In genomic region chr1:16012590-16013219, GRCh38 we compare ENCODE assay signal across 9 cellular contexts. TPM values are rescaled to one million over a fixed set of nuclear protein-coding genes. Genes with fewer than 3 reads are reported as not detected.
A peak's percentile ranks its signal among the peaks of the same experiment; 100 is the strongest.
DNase-seq lines count a peak whose midpoint lies in the region; ATAC-seq and TF ChIP-seq lines count a peak whose summit lies in the region.
"Had no signal": no experiment of that assay in that cellular context is flagged by ENCODE, and none has a peak within 500 bp of the region (broad histone marks: within the 10 kb centered on the region; RNA-seq: fewer than 3 reads in every experiment).

No MANE protein-coding gene starts in this region.

- H3K27me3 Mint-ChIP-seq in neural crest cell (ENCODE audit: low read depth) (peaks cover 9% of the 10 kb centered on the region), osteocyte (ENCODE audit: unreplicated experiment) (no peaks in the 10 kb centered on the region)

- H3K9me3 Mint-ChIP-seq in neural crest cell: no peaks in the 10 kb centered on the region
- H3K9me3 Mint-ChIP-seq in osteocyte (ENCODE audit: unreplicated experiment): no peaks in the 10 kb centered on the region

- H3K4me3 ChIP-seq in fibroblast of pulmonary artery (replicated peaks; ENCODE audit: low read depth, low read length): peak overlapping the region; percentile 31

- H3K36me3 Mint-ChIP-seq in neural crest cell (ENCODE audit: low read depth): no peaks in the 10 kb centered on the region
- H3K36me3 Mint-ChIP-seq in osteocyte (ENCODE audit: unreplicated experiment): no peaks in the 10 kb centered on the region

- H3K27ac Mint-ChIP-seq in neural crest cell (ENCODE audit: unreplicated experiment) (no peak overlapping the region), osteocyte (ENCODE audit: unreplicated experiment) (no peak overlapping the region)

- no peak for ATAC-seq in GM19455 (IDR thresholded peaks at IDR 0.05; ENCODE audit: unreplicated experiment)

- DNase-seq in Daoy (ENCODE audit: low read depth): peak; percentile 68
- peak; percentile 43 to 45 for DNase-seq in Kasumi-1 (lab: John Stamatoyannopoulos, UW)
- peak; percentile 23 for DNase-seq in activated CD4-positive, alpha-beta T cell treated with anti-CD3 and anti-CD28 coated beads, Interleukin-2, amount 50 U/mL, for 1 hour
- DNase-seq in fibroblast of pulmonary artery (ENCODE audit: low read depth): peak; percentile 70
- DNase-seq in neural crest cell (ENCODE audit: low read depth, low spot score): peak; percentile 25
- DNase-seq in HPDE6-E6E7 (ENCODE audit: extremely low spot score): no peak
- no peak for DNase-seq in osteocyte (ENCODE audit: extremely low spot score, unreplicated experiment)

- TF ChIP-seq CTCF in fibroblast of pulmonary artery (IDR thresholded peaks at IDR 0.05; ENCODE audit: low read length, missing control alignments): no peak
- TF ChIP-seq CTCF in neural crest cell (conservative IDR thresholded peaks at IDR 0.05): no peak
- TF ChIP-seq CTCF in osteocyte (IDR thresholded peaks at IDR 0.05): no peak

- H3K4me3 Mint-ChIP-seq in neural crest cell: no peak overlapping the region
- no peak overlapping the region for H3K4me3 Mint-ChIP-seq in osteocyte (ENCODE audit: unreplicated experiment)

- H3K4me1 Mint-ChIP-seq in neural crest cell (peaks cover 16% of the 10 kb centered on the region), osteocyte (ENCODE audit: unreplicated experiment) (peaks cover 43% of the 10 kb centered on the region)

RNA-seq across cellular contexts. Expression of gene HSPB7, which starts 5.1 kb away (rescaled TPM):
- 0.17 TPM in 1 of 2 replicates, not detected in the other for total RNA-seq in Daoy (2014; rRNA removed; shearing (Covaris generic))
- total RNA-seq in neural crest cell (not detected in 2 replicates), osteocyte (3.4 and 4.2 TPM in 2 replicates)

RNA-seq across cellular contexts. Expression of gene SRARP, which starts 8.7 kb away (rescaled TPM):
- not detected in 2 replicates for total RNA-seq in Daoy (2014; rRNA removed; shearing (Covaris generic))
- total RNA-seq in neural crest cell (not detected in 2 replicates), osteocyte (not detected in 2 replicates)
- total RNA-seq: SK-MEL-5 had no signal

RNA-seq across cellular contexts. Expression of gene CLCNKA, which starts 9.1 kb away (rescaled TPM):
- total RNA-seq in Daoy (2014; rRNA removed; shearing (Covaris generic)): not detected in 2 replicates
- total RNA-seq in neural crest cell (not detected in 2 replicates), osteocyte (not detected in 2 replicates)
- total RNA-seq: SK-MEL-5 had no signal

RNA-seq across cellular contexts. Expression of gene CLCNKB, which starts 30.9 kb away (rescaled TPM):
- total RNA-seq in Daoy (2014; rRNA removed; shearing (Covaris generic)): 0.11 and 0.33 TPM in 2 replicates
- total RNA-seq in neural crest cell (0.30 TPM in 2 replicates), osteocyte (0.34 TPM in 1 of 2 replicates, not detected in the other)

RNA-seq across cellular contexts. Expression of gene ZBTB17, which starts 36.8 kb away (rescaled TPM):
- total RNA-seq in Daoy (2014; rRNA removed; shearing (Covaris generic)): 43.1 and 53.5 TPM in 2 replicates
- total RNA-seq in neural crest cell (46.1 and 51.5 TPM in 2 replicates), osteocyte (34.7 and 37.2 TPM in 2 replicates)

Comparison
In these comparisons a context has a peak if more than half of its experiments do, and no peak if none do; other contexts are left out.
1. DNase-seq: peak in Daoy (single experiment), Kasumi-1 (2 of 2), activated CD4-positive, alpha-beta T cell treated with anti-CD3 and anti-CD28 coated beads, Interleukin-2, amount 50 U/mL, for 1 hour (single experiment), fibroblast of pulmonary artery (single experiment) and neural crest cell (single experiment); none in HPDE6-E6E7 (single experiment) and osteocyte (single experiment).